In genomic region chr5:133121611-133122150, GRCh38 we compare ENCODE assay signal across 21 cellular contexts.
"Had no signal": no experiment of that assay in that cellular context is flagged by ENCODE, and none has a peak within 500 bp of the region (broad histone marks: within the 10 kb centered on the region; RNA-seq: fewer than 3 reads in every experiment).

No MANE protein-coding gene starts in this region.

- H3K27me3 ChIP-seq: esophagus muscularis mucosa, foreskin keratinocyte, neutrophil, ovary, testis, transverse colon had no signal

- H3K27ac ChIP-seq: esophagus muscularis mucosa, foreskin keratinocyte, left ventricle myocardium inferior, neutrophil, ovary, testis had no signal

- H3K36me3 ChIP-seq: esophagus muscularis mucosa, left ventricle myocardium inferior, neutrophil, ovary, transverse colon had no signal

- H3K4me3 ChIP-seq: esophagus muscularis mucosa, left ventricle myocardium inferior, ovary, testis, transverse colon had no signal

- H3K4me1 ChIP-seq: foreskin keratinocyte, left ventricle myocardium inferior, testis had no signal

- DNase-seq: activated CD4-positive, alpha-beta T cell treated with anti-CD3 and anti-CD28 coated beads for 1 hour; activated CD4-positive, alpha-beta T cell treated with anti-CD3 and anti-CD28 coated beads, Interleukin-2, amount 10 ng/mL, durations not matched to agents 7 days and 5 days; activated naive CD4-positive, alpha-beta T cell treated with Interleukin-2 at 50 U/mL for 16 hours; anterior cingulate cortex; dermis blood vessel endothelial cell; effector CD4-positive, alpha-beta T cell; left ventricle myocardium inferior; mammary epithelial cell; ovary; retina; stimulated activated CD4-positive, alpha-beta T cell treated with anti-CD3 and anti-CD28 coated beads, Interleukin-15, amount 100 ng/mL, for 24 hours; stimulated activated CD4-positive, alpha-beta T cell treated with anti-CD3 and anti-CD28 coated beads, Interleukin-2, amount 100 ng/mL, for 24 hours; stimulated activated naive CD8-positive, alpha-beta T cell treated with anti-CD3 and anti-CD28 coated beads, Interleukin-15, Interleukin-2, amounts not matched to agents 100 U/mL and 50 U/mL, for 24 hours; T-helper 2 cell; testis; transverse colon had no signal

- ATAC-seq: foreskin keratinocyte; SK-N-SH treated with all-trans-retinoic acid at 6 μM for 48 hours; stimulated activated naive CD8-positive, alpha-beta T cell treated with anti-CD3 and anti-CD28 coated beads, Interleukin-15, Interleukin-2, amounts not matched to agents 100 U/mL and 50 U/mL, for 24 hours; WTC11 had no signal

- H3K9me3 ChIP-seq: esophagus muscularis mucosa, left ventricle myocardium inferior, neutrophil, ovary, testis, transverse colon had no signal
